Comparison of ENCODE assay signal across 24 cellular contexts in genomic region chr2:69689466-69689865, GRCh38. TPM values are rescaled to one million over a fixed set of nuclear protein-coding genes. Genes with fewer than 3 reads are reported as not detected.
DNase-seq lines count a peak whose midpoint lies in the region; ATAC-seq and TF ChIP-seq lines count a peak whose summit lies in the region.
"Had no signal": no experiment of that assay in that cellular context is flagged by ENCODE, and none has a peak within 500 bp of the region (broad histone marks: within the 10 kb centered on the region; RNA-seq: fewer than 3 reads in every experiment).

No MANE protein-coding gene starts in this region.

- no peak for DNase-seq in activated naive CD4-positive, alpha-beta T cell treated with anti-CD3 and anti-CD28 coated beads for 36 hours
- DNase-seq in activated naive CD4-positive, alpha-beta T cell (lab: John Stamatoyannopoulos, UW), result no peak
- peak in 1 of 5 donors; percentile 43 for DNase-seq in CD8-positive, alpha-beta memory T cell
- no peak for DNase-seq in activated naive CD8-positive, alpha-beta T cell treated with anti-CD3 and anti-CD28 coated beads, Interleukin-2, amount 50 U/mL, for 24 hours
- no peak for DNase-seq in stimulated activated effector memory CD8-positive, alpha-beta T cell treated with anti-CD3 and anti-CD28 coated beads, Interleukin-12 subunit alpha, Interleukin-12 subunit beta, amount 100 ng/mL, for 72 hours (ENCODE audit: low spot score in 2 of 2)
- DNase-seq in breast epithelium (ENCODE audit: low spot score in 2 of 2) (no peak), NCI-H2029 treated with DMSO at 0.1 percent for 48 hours (lab: John Stamatoyannopoulos, UW) (no peak)
- DNase-seq: activated CD4-positive, alpha-beta T cell treated with anti-CD3 and anti-CD28 coated beads for 1 hour; amniotic stem cell; BE2C; DMS79 treated with DMSO at 0.1 percent for 48 hours; gastrocnemius medialis; IMR-90; NCI-H1436; NCI-H2081 treated with DMSO at 0.1 percent for 48 hours; NCI-H2227 treated with DMSO at 0.1 percent for 48 hours; NCI-H526 treated with DMSO at 0.1 percent for 48 hours; right cardiac atrium; SHP77; stimulated activated CD4-positive, alpha-beta T cell treated with anti-CD3 and anti-CD28 coated beads, Interleukin-1b, Interleukin-23, amount 100 ng/mL, for 48 hours; tibial artery had no signal

- H3K36me3 Mint-ChIP-seq in activated naive CD4-positive, alpha-beta T cell treated with anti-CD3 and anti-CD28 coated beads for 36 hours (ENCODE audit: low read depth), result no peaks in the 10 kb centered on the region
- peaks cover 0 to 1% (median 0%) of the 10 kb centered on the region in 3 donors for H3K36me3 Mint-ChIP-seq in CD8-positive, alpha-beta memory T cell
- H3K36me3 Mint-ChIP-seq in activated naive CD8-positive, alpha-beta T cell treated with anti-CD3 and anti-CD28 coated beads, Interleukin-2, amount 50 U/mL, for 24 hours (ENCODE audit: low read depth), result no peaks in the 10 kb centered on the region
- no peaks in the 10 kb centered on the region for H3K36me3 Mint-ChIP-seq in stimulated activated effector memory CD8-positive, alpha-beta T cell treated with anti-CD3 and anti-CD28 coated beads, Interleukin-12 subunit alpha, Interleukin-12 subunit beta, amount 100 ng/mL, for 72 hours
- H3K36me3 Mint-ChIP-seq: brain had no signal

- no peaks in the 10 kb centered on the region for H3K9me3 ChIP-seq in CD8-positive, alpha-beta memory T cell (ENCODE audit: low read length)
- no peaks in the 10 kb centered on the region for H3K9me3 ChIP-seq in breast epithelium
- H3K9me3 ChIP-seq: BE2C, gastrocnemius medialis, tibial artery had no signal

- CTCF ChIA-PET in activated naive CD4-positive, alpha-beta T cell treated with anti-CD3 and anti-CD28 coated beads for 36 hours (lab: Charles Lee), result no interaction called here
- CTCF ChIA-PET in CD8-positive, alpha-beta memory T cell (lab: Charles Lee), result no interaction called here

- no peaks in the 10 kb centered on the region for H3K9me3 Mint-ChIP-seq in activated naive CD4-positive, alpha-beta T cell treated with anti-CD3 and anti-CD28 coated beads for 36 hours
- H3K9me3 Mint-ChIP-seq in CD8-positive, alpha-beta memory T cell, result no peaks in the 10 kb centered on the region
- H3K9me3 Mint-ChIP-seq in activated naive CD8-positive, alpha-beta T cell treated with anti-CD3 and anti-CD28 coated beads, Interleukin-2, amount 50 U/mL, for 24 hours, result no peaks in the 10 kb centered on the region
- H3K9me3 Mint-ChIP-seq in stimulated activated effector memory CD8-positive, alpha-beta T cell treated with anti-CD3 and anti-CD28 coated beads, Interleukin-12 subunit alpha, Interleukin-12 subunit beta, amount 100 ng/mL, for 72 hours, result no peaks in the 10 kb centered on the region
- H3K9me3 Mint-ChIP-seq: brain; T-helper 2 cell treated with Interferon-gamma antibody and Interleukin-4, amounts not matched to agents 5 μg/mL and 100 μg/mL, for 36 hours had no signal

- POLR2A ChIA-PET in CD8-positive, alpha-beta memory T cell (lab: Charles Lee), result no interaction called here

- no peak for TF ChIP-seq CTCF in breast epithelium (IDR thresholded peaks at IDR 0.05)

- no peaks in the 10 kb centered on the region for H3K27me3 ChIP-seq in CD8-positive, alpha-beta memory T cell (ENCODE audit: insufficient read depth, low read length, poor library complexity, severe bottlenecking)
- no peaks in the 10 kb centered on the region for H3K27me3 ChIP-seq in breast epithelium
- H3K27me3 ChIP-seq: BE2C, gastrocnemius medialis, tibial artery had no signal

- intact Hi-C loops in activated naive CD4-positive, alpha-beta T cell treated with anti-CD3 and anti-CD28 coated beads for 36 hours (cut with micrococcal nuclease), result loop anchor here (2.0 kb wide), 1 partner anchor 15 kb away; no protein-coding TSS in a partner anchor
- intact Hi-C loops in breast epithelium (cut with DNase I; ENCODE audit: low total_unique reads), result no loop called here

- no peak for TF ChIP-seq POLR2A in breast epithelium (IDR thresholded peaks at IDR 0.05)

- H3K4me1 ChIP-seq in CD8-positive, alpha-beta memory T cell (ENCODE audit: insufficient read depth, low read length), result peaks cover 70% of the 10 kb centered on the region
- H3K4me1 ChIP-seq in breast epithelium, result no peaks in the 10 kb centered on the region
- H3K4me1 ChIP-seq: BE2C, gastrocnemius medialis, tibial artery had no signal

- no peak for ATAC-seq in activated naive CD8-positive, alpha-beta T cell treated with anti-CD3 and anti-CD28 coated beads, Interleukin-2, amount 50 U/mL, for 24 hours
- no peak for ATAC-seq in stimulated activated effector memory CD8-positive, alpha-beta T cell treated with anti-CD3 and anti-CD28 coated beads, Interleukin-12 subunit alpha, Interleukin-12 subunit beta, amount 100 ng/mL, for 72 hours
- ATAC-seq: gastrocnemius medialis, Panc1, right cardiac atrium had no signal

- no peak overlapping the region for H3K27ac Mint-ChIP-seq in activated naive CD4-positive, alpha-beta T cell treated with anti-CD3 and anti-CD28 coated beads for 36 hours
- peak overlapping the region; percentile 37 to 95 (median 86) for H3K27ac Mint-ChIP-seq in CD8-positive, alpha-beta memory T cell
- peak overlapping the region; percentile 59 for H3K27ac Mint-ChIP-seq in activated naive CD8-positive, alpha-beta T cell treated with anti-CD3 and anti-CD28 coated beads, Interleukin-2, amount 50 U/mL, for 24 hours
- H3K27ac Mint-ChIP-seq in stimulated activated effector memory CD8-positive, alpha-beta T cell treated with anti-CD3 and anti-CD28 coated beads, Interleukin-12 subunit alpha, Interleukin-12 subunit beta, amount 100 ng/mL, for 72 hours, result peak overlapping the region; percentile 44
- H3K27ac Mint-ChIP-seq: brain; T-helper 2 cell treated with Interferon-gamma antibody and Interleukin-4, amounts not matched to agents 5 μg/mL and 100 μg/mL, for 36 hours had no signal

- H3K36me3 ChIP-seq in CD8-positive, alpha-beta memory T cell (ENCODE audit: insufficient read depth, low read length), result no peaks in the 10 kb centered on the region
- H3K36me3 ChIP-seq in breast epithelium, result no peaks in the 10 kb centered on the region
- H3K36me3 ChIP-seq: BE2C, gastrocnemius medialis, tibial artery had no signal

- H3K27me3 Mint-ChIP-seq in activated naive CD4-positive, alpha-beta T cell treated with anti-CD3 and anti-CD28 coated beads for 36 hours (ENCODE audit: low read depth), result no peaks in the 10 kb centered on the region
- H3K27me3 Mint-ChIP-seq in CD8-positive, alpha-beta memory T cell, result peaks cover 0 to 1% of the 10 kb centered on the region in 2 donors
- H3K27me3 Mint-ChIP-seq in activated naive CD8-positive, alpha-beta T cell treated with anti-CD3 and anti-CD28 coated beads, Interleukin-2, amount 50 U/mL, for 24 hours, result no peaks in the 10 kb centered on the region

- no peak overlapping the region for H3K27ac ChIP-seq in CD8-positive, alpha-beta memory T cell (ENCODE audit: low read depth, low read length)
- H3K27ac ChIP-seq in breast epithelium, result no peak overlapping the region
- H3K27ac ChIP-seq: gastrocnemius medialis, tibial artery had no signal

- peak overlapping the region; percentile 39 for H3K4me3 Mint-ChIP-seq in activated naive CD4-positive, alpha-beta T cell treated with anti-CD3 and anti-CD28 coated beads for 36 hours
- H3K4me3 Mint-ChIP-seq in CD8-positive, alpha-beta memory T cell, result peak overlapping the region; percentile 28 to 69 (median 57)
- H3K4me3 Mint-ChIP-seq in activated naive CD8-positive, alpha-beta T cell treated with anti-CD3 and anti-CD28 coated beads, Interleukin-2, amount 50 U/mL, for 24 hours, result peak overlapping the region; percentile 56
- no peak overlapping the region for H3K4me3 Mint-ChIP-seq in stimulated activated effector memory CD8-positive, alpha-beta T cell treated with anti-CD3 and anti-CD28 coated beads, Interleukin-12 subunit alpha, Interleukin-12 subunit beta, amount 100 ng/mL, for 72 hours
- H3K4me3 Mint-ChIP-seq: brain; T-helper 2 cell treated with Interferon-gamma antibody and Interleukin-4, amounts not matched to agents 5 μg/mL and 100 μg/mL, for 36 hours had no signal

- peaks cover 74% of the 10 kb centered on the region for H3K4me1 Mint-ChIP-seq in activated naive CD4-positive, alpha-beta T cell treated with anti-CD3 and anti-CD28 coated beads for 36 hours (ENCODE audit: low read depth)
- peaks cover 72 to 95% (median 91%) of the 10 kb centered on the region in 3 donors for H3K4me1 Mint-ChIP-seq in CD8-positive, alpha-beta memory T cell
- H3K4me1 Mint-ChIP-seq in activated naive CD8-positive, alpha-beta T cell treated with anti-CD3 and anti-CD28 coated beads, Interleukin-2, amount 50 U/mL, for 24 hours, result peaks cover 81% of the 10 kb centered on the region
- H3K4me1 Mint-ChIP-seq in stimulated activated effector memory CD8-positive, alpha-beta T cell treated with anti-CD3 and anti-CD28 coated beads, Interleukin-12 subunit alpha, Interleukin-12 subunit beta, amount 100 ng/mL, for 72 hours, result peaks cover 56% of the 10 kb centered on the region
- H3K4me1 Mint-ChIP-seq: brain had no signal

- H3K4me3 ChIP-seq in CD8-positive, alpha-beta memory T cell (ENCODE audit: low read length), result peak overlapping the region; percentile 50
- no peak overlapping the region for H3K4me3 ChIP-seq in breast epithelium
- H3K4me3 ChIP-seq: gastrocnemius medialis, tibial artery had no signal

RNA-seq across cellular contexts. Expression of gene AAK1, which starts 45.9 kb away (rescaled TPM):
- 10 to 100 TPM; 77.4 to 79.5 TPM for total RNA-seq in activated naive CD4-positive, alpha-beta T cell treated with anti-CD3 and anti-CD28 coated beads for 36 hours
- total RNA-seq in CD8-positive, alpha-beta memory T cell, result 10 to 100 TPM; 71.7 to 74.0 TPM
- 114 TPM for polyA plus RNA-seq in CD8-positive, alpha-beta memory T cell
- 10 to 100 TPM; 37.9 to 54.0 (median 44.9) TPM for total RNA-seq in breast epithelium

RNA-seq across cellular contexts. Expression of gene ANXA4, which starts 52.5 kb away (rescaled TPM):
- 10 to 100 TPM; 21.4 to 23.9 TPM for total RNA-seq in activated naive CD4-positive, alpha-beta T cell treated with anti-CD3 and anti-CD28 coated beads for 36 hours
- 10 to 100 TPM; 30.2 to 33.7 TPM for total RNA-seq in CD8-positive, alpha-beta memory T cell
- 38.6 TPM for polyA plus RNA-seq in CD8-positive, alpha-beta memory T cell
- 10 to 100 TPM; 61.6 to 77.1 (median 65.6) TPM for total RNA-seq in breast epithelium
